In the genomic region with DNA sequence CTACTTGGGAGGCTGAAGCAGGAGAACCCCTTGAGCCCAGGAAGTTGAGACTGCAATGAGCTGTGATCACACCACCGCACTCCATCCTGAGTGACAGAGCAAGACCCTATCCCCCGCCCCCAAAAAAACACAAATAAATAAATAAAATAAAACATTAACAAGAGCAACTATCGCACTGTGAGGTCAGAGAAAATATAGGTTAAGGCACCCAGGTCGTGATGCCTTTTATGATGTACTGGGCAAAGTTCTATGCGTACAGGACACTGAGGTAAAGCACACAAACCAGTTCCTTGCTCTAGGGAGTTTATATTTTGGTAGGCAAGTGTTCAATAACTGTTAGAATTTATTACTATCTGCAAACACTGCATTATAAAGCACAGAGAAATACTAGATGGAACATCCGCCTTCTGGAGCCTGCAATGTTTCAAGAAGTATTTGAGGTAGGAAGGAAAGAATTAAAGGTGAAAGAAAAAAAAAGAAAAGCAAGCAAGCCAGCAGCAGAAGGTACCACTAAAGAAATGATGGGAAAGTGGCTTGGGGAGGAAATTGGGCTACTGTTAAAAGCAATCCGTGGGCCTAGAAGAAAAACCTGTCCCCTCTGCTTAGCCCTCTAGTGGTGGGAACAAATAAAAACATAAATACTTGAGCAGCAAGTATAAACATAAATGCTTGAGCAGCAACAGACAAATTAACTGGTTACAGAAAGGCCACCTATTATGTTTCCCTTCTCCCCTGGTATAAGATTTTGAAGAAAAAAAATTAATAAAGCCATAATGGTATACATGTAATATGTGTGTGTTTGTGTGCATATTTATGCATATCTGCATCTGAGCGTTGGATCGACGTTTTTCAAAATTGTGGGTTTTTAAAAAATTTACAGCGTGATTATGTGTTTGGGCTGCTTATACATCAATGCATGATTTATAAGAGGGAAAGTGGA, we compare ENCODE assay signal across 8 cellular contexts.
DNase-seq lines count a peak whose midpoint lies in the region; ATAC-seq and TF ChIP-seq lines count a peak whose summit lies in the region.

No MANE protein-coding gene starts in this region.

- DNase-seq in SIG-M5 treated with dmso at 0.1 percent for 504 hours (lab: John Stamatoyannopoulos, UW; ENCODE audit: unreplicated experiment) (peak; percentile 16), SIG-M5 (lab: John Stamatoyannopoulos, UW) (no peak), NCI-H2227 treated with DMSO at 0.1 percent for 48 hours (lab: John Stamatoyannopoulos, UW) (peak; percentile 48), cerebellum (ENCODE audit: low spot score) (peak; percentile 42), osteoblast (ENCODE audit: insufficient read length, low spot score, missing footprints) (no peak), NCI-H774 (lab: John Stamatoyannopoulos, UW) (no peak)
- DNase-seq in activated CD4-positive, alpha-beta T cell treated with anti-CD3 and anti-CD28 coated beads, Interleukin-2, amount 50 U/mL, for 4 hours, result no peak

- H3K27ac ChIP-seq in osteoblast (ENCODE audit: low read depth, low read length), result no peak overlapping the region

- H3K4me2 ChIP-seq in osteoblast (ENCODE audit: insufficient read depth, low read length), result no peak overlapping the region

- no peaks in the 10 kb centered on the region for H3K4me1 ChIP-seq in osteoblast (ENCODE audit: insufficient read depth, low read length)

- no peak for ATAC-seq in GM18873 (IDR thresholded peaks at IDR 0.05; ENCODE audit: low FRiP score, unreplicated experiment)

- H4K20me1 ChIP-seq in osteoblast (ENCODE audit: insufficient read depth, low read length), result no peaks in the 10 kb centered on the region

- no peaks in the 10 kb centered on the region for H3K36me3 ChIP-seq in osteoblast (ENCODE audit: insufficient read depth, low read length)

- peak; percentile 44 for TF ChIP-seq CTCF in osteoblast (IDR thresholded peaks at IDR 0.05; ENCODE audit: extremely low read depth, low read depth, low read length)

- H3K4me3 ChIP-seq in osteoblast (ENCODE audit: insufficient read depth, low read length), result no peak overlapping the region

- no peaks in the 10 kb centered on the region for H3K9me3 ChIP-seq in osteoblast (ENCODE audit: low read depth, low read length)

- H2AFZ ChIP-seq in osteoblast (ENCODE audit: low read length), result no peak overlapping the region

- H3K79me2 ChIP-seq in osteoblast (ENCODE audit: insufficient read depth, low read length), result no peaks in the 10 kb centered on the region

- H3K27me3 ChIP-seq in osteoblast (ENCODE audit: insufficient read depth, low read length), result no peaks in the 10 kb centered on the region

Comparison
In these comparisons a context has a peak if more than half of its experiments do, and no peak if none do; other contexts are left out.
1. DNase-seq: peak in SIG-M5 treated with dmso at 0.1 percent for 504 hours (single experiment), NCI-H2227 treated with DMSO at 0.1 percent for 48 hours (single experiment) and cerebellum (single experiment); none in SIG-M5 (single experiment), osteoblast (single experiment), activated CD4-positive, alpha-beta T cell treated with anti-CD3 and anti-CD28 coated beads, Interleukin-2, amount 50 U/mL, for 4 hours (0 of 2) and NCI-H774 (single experiment).